19 cellular contexts compared by ENCODE assay signal in genomic region chr22:49751968-49752597, GRCh38.
"Had no signal": no experiment of that assay in that cellular context is flagged by ENCODE, and none has a peak within 500 bp of the region (broad histone marks: within the 10 kb centered on the region; RNA-seq: fewer than 3 reads in every experiment).

No MANE protein-coding gene starts in this region.

- H3K27ac ChIP-seq: breast epithelium, dorsolateral prefrontal cortex, right atrium auricular region, transverse colon had no signal

- H3K4me3 ChIP-seq: breast epithelium, dorsolateral prefrontal cortex, mucosa of descending colon, right atrium auricular region, smooth muscle cell, transverse colon had no signal

- H3K27me3 ChIP-seq: right atrium auricular region had no signal

- FAIRE-seq: endometrium, keratinocyte, TTC549 had no signal

- ATAC-seq: activated CD4-positive, CD25-positive, alpha-beta regulatory T cell treated with anti-CD3 and anti-CD28 coated beads, Interleukin-2, amount 50 U/mL, for 24 hours; activated naive CD8-positive, alpha-beta T cell treated with anti-CD3 and anti-CD28 coated beads, Interleukin-2, amount 50 U/mL, for 24 hours; left ventricle myocardium superior; mucosa of descending colon; naive thymus-derived CD8-positive, alpha-beta T cell; stimulated activated naive CD8-positive, alpha-beta T cell treated with anti-CD3 and anti-CD28 coated beads, Interleukin-15, Interleukin-2, amounts not matched to agents 100 U/mL and 50 U/mL, for 24 hours had no signal

- H3K36me3 ChIP-seq: breast epithelium, right atrium auricular region, transverse colon had no signal

- H3K4me2 ChIP-seq: smooth muscle cell had no signal

- H3K4me1 ChIP-seq: breast epithelium, right atrium auricular region, transverse colon had no signal

- DNase-seq: activated CD4-positive, alpha-beta T cell treated with anti-CD3 and anti-CD28 coated beads, Interleukin-2, amount 50 U/mL, for 1 hour; activated CD8-positive, alpha-beta memory T cell treated with anti-CD3 and anti-CD28 coated beads for 24 hours; activated naive CD4-positive, alpha-beta T cell treated with Interleukin-2 at 50 U/mL for 16 hours; activated naive CD8-positive, alpha-beta T cell treated with anti-CD3 and anti-CD28 coated beads, Interleukin-2, amount 50 U/mL, for 24 hours; left ventricle myocardium superior; nucleus accumbens; stimulated activated naive CD8-positive, alpha-beta T cell treated with anti-CD3 and anti-CD28 coated beads, Interleukin-15, Interleukin-2, amounts not matched to agents 100 U/mL and 50 U/mL, for 24 hours; T-helper 2 cell; transverse colon had no signal
